Comparison of ENCODE assay signal across 8 cellular contexts in genomic region chr6:130517444-130517931, GRCh38.
DNase-seq lines count a peak whose midpoint lies in the region; ATAC-seq and TF ChIP-seq lines count a peak whose summit lies in the region.

No MANE protein-coding gene starts in this region.

- no peak for TF ChIP-seq CTCF in brain microvascular endothelial cell (IDR thresholded peaks at IDR 0.05; ENCODE audit: low read depth, low read length, missing control alignments)

- H3K36me3 Mint-ChIP-seq in activated CD4-positive, alpha-beta T cell treated with anti-CD3 and anti-CD28 coated beads, Interleukin-2, amount 10 ng/mL, durations not matched to agents 24 days and 14 days (ENCODE audit: low read depth): peaks cover 48% of the 10 kb centered on the region

- H3K36me3 ChIP-seq in brain microvascular endothelial cell (replicated peaks): no peaks in the 10 kb centered on the region

- no peaks in the 10 kb centered on the region for H3K27me3 Mint-ChIP-seq in activated CD4-positive, alpha-beta T cell treated with anti-CD3 and anti-CD28 coated beads, Interleukin-2, amount 10 ng/mL, durations not matched to agents 24 days and 14 days

- no peak overlapping the region for H3K4me3 ChIP-seq in brain microvascular endothelial cell (ENCODE audit: low read depth, low read length)

- H3K4me1 Mint-ChIP-seq in activated CD4-positive, alpha-beta T cell treated with anti-CD3 and anti-CD28 coated beads, Interleukin-2, amount 10 ng/mL, durations not matched to agents 24 days and 14 days: peaks cover 53% of the 10 kb centered on the region

- no peak overlapping the region for H3K27ac ChIP-seq in brain microvascular endothelial cell

- H3K27me3 ChIP-seq in brain microvascular endothelial cell (replicated peaks): no peaks in the 10 kb centered on the region

- H3K27ac Mint-ChIP-seq in activated CD4-positive, alpha-beta T cell treated with anti-CD3 and anti-CD28 coated beads, Interleukin-2, amount 10 ng/mL, durations not matched to agents 24 days and 14 days: peak overlapping the region; percentile 67

- intact Hi-C loops in activated CD4-positive, alpha-beta T cell treated with anti-CD3 and anti-CD28 coated beads, Interleukin-2, amount 10 ng/mL, durations not matched to agents 24 days and 14 days (cut with micrococcal nuclease): loop anchor here (1.0 to 10.0 kb wide), 7 partner anchors 8 to 493 kb away; no protein-coding TSS in a partner anchor
- intact Hi-C loops in left cardiac atrium (cut with DNase I): no loop called here

- peaks cover 42% of the 10 kb centered on the region for H3K9me3 Mint-ChIP-seq in activated CD4-positive, alpha-beta T cell treated with anti-CD3 and anti-CD28 coated beads, Interleukin-2, amount 10 ng/mL, durations not matched to agents 24 days and 14 days

- ATAC-seq in GM18909 (IDR thresholded peaks at IDR 0.05; ENCODE audit: poor library complexity, unreplicated experiment): peak; percentile 82
- ATAC-seq in HG03025 (IDR thresholded peaks at IDR 0.05; ENCODE audit: low FRiP score, unreplicated experiment): peak; percentile 81
- no peak for ATAC-seq in left cardiac atrium

- H3K4me3 Mint-ChIP-seq in activated CD4-positive, alpha-beta T cell treated with anti-CD3 and anti-CD28 coated beads, Interleukin-2, amount 10 ng/mL, durations not matched to agents 24 days and 14 days: no peak overlapping the region

- in situ Hi-C loops in brain microvascular endothelial cell (cut with HindIII; ENCODE audit: low pct_ligation_motif_present, low sequenced_read_pairs): no loop called here

- DNase-seq in A172 (ENCODE audit: low spot score): peak; percentile 79
- DNase-seq in activated CD4-positive, alpha-beta T cell treated with anti-CD3 and anti-CD28 coated beads, Interleukin-2, amount 10 ng/mL, durations not matched to agents 24 days and 14 days: peak; percentile 79
- DNase-seq in left cardiac atrium: no peak
- no peak for DNase-seq in brain microvascular endothelial cell
- DNase-seq in NCI-H510A treated with DMSO at 0.1 percent for 48 hours (lab: John Stamatoyannopoulos, UW): no peak
- DNase-seq in activated effector memory CD4-positive, alpha-beta T cell treated with Interleukin-2 at 50 U/mL for 16 hours: no peak

Comparison
In these comparisons a context has a peak if more than half of its experiments do, and no peak if none do; other contexts are left out.
1. DNase-seq: peak in A172 (single experiment) and activated CD4-positive, alpha-beta T cell treated with anti-CD3 and anti-CD28 coated beads, Interleukin-2, amount 10 ng/mL, durations not matched to agents 24 days and 14 days (single experiment); none in left cardiac atrium (single experiment), brain microvascular endothelial cell (single experiment), NCI-H510A treated with DMSO at 0.1 percent for 48 hours (single experiment) and activated effector memory CD4-positive, alpha-beta T cell treated with Interleukin-2 at 50 U/mL for 16 hours (single experiment).
2. ATAC-seq: peak in GM18909 (single experiment) and HG03025 (single experiment); none in left cardiac atrium (0 of 2).